ENCODE assay signal across 1 cellular context in the genomic region with DNA sequence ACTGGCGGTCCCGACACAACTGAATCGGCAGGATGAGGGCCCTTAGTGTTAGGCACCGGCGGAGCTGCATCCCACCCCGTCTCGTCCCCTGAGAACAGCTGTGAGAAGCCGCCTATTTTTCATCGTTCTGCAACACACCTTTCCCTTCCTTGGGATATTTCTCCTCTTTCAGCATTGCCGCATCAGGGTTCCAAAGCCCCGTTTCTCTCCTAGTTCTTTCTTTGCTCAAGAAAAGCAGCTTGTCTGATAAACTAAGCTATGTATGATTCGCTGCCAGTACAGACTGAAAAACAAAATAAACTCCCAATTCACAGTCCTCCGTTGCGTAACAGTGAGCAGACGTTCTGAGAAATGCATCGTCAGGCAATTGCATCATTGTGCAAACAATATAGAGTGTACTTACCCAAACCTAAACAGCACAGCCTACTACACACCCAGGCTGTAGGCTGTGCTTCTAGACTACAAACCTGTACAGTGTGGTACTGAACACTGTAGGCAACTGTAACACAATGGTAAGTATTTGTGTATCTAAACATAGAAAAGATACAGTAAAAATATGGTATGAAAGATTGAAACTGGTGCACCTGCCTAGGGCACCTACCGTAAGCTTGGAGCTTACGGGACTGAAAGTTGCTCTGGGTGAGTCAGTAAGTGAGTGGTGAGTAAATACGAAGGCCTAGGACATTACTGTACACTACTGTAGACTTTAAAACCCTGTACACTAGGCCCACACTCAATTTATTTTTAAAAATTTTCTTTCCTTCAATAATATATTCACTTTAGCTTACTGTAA.
A peak's percentile ranks its signal among the peaks of the same experiment; 100 is the strongest.
TF ChIP-seq lines count a peak whose summit lies in the region.

No MANE protein-coding gene starts in this region.

TF ChIP-seq in HepG2, 621 proteins besides CTCF, POLR2A, EP300 and RAD21 (continued from another document):
- TF ChIP-seq ZKSCAN8 (CRISPR knock-in tag; IDR thresholded peaks at IDR 0.05; ENCODE audit: borderline replicate concordance) = no peak; the same call in 1 of the 2 replicates
- TF ChIP-seq BHLHE40 (IDR thresholded peaks at IDR 0.05; ENCODE audit: low read length) = 0 out of 2 replicates have a peak, but pooled peaks have one; percentile 16
- TF ChIP-seq ZNF142 (CRISPR knock-in tag; IDR thresholded peaks at IDR 0.05) = 0 out of 2 replicates have a peak, but pooled peaks have one; percentile 3
- peak; percentile 43; the same call in 1 of the 2 replicates for TF ChIP-seq ZGPAT (CRISPR knock-in tag; IDR thresholded peaks at IDR 0.05)
- TF ChIP-seq ATF7-NPFF (CRISPR knock-in tag; IDR thresholded peaks at IDR 0.05; ENCODE audit: low read depth) = no peak
- no peak for TF ChIP-seq ZNF546 (CRISPR knock-in tag; conservative IDR thresholded peaks at IDR 0.05)
- TF ChIP-seq ETV5 (CRISPR knock-in tag; IDR thresholded peaks at IDR 0.05; ENCODE audit: borderline replicate concordance) = peak; percentile 25; the same call in 1 of the 2 replicates
- no peak for TF ChIP-seq ZNF839 (CRISPR knock-in tag; IDR thresholded peaks at IDR 0.05; ENCODE audit: borderline replicate concordance)
- no peak for TF ChIP-seq ZNF670 (CRISPR knock-in tag; IDR thresholded peaks at IDR 0.05; ENCODE audit: borderline replicate concordance)
- TF ChIP-seq ZFY (CRISPR knock-in tag; IDR thresholded peaks at IDR 0.05) = no peak
- TF ChIP-seq ATAD3A (CRISPR knock-in tag; IDR thresholded peaks at IDR 0.05) = no peak
- 0 out of 2 replicates have a peak, but pooled peaks have one; percentile 13 for TF ChIP-seq LCORL (IDR thresholded peaks at IDR 0.05)
- TF ChIP-seq LCORL (CRISPR knock-in tag; IDR thresholded peaks at IDR 0.05) = peak; percentile 90
- TF ChIP-seq, protein P1, sequence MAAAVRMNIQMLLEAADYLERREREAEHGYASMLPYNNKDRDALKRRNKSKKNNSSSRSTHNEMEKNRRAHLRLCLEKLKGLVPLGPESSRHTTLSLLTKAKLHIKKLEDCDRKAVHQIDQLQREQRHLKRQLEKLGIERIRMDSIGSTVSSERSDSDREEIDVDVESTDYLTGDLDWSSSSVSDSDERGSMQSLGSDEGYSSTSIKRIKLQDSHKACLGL (CRISPR knock-in tag; IDR thresholded peaks at IDR 0.05) = no peak
- peak; percentile 79 for TF ChIP-seq GATAD2A (CRISPR knock-in tag; IDR thresholded peaks at IDR 0.05)
- no peak for TF ChIP-seq ZFP62 (CRISPR knock-in tag; IDR thresholded peaks at IDR 0.05)
- no peak for TF ChIP-seq RFX3 (CRISPR knock-in tag; IDR thresholded peaks at IDR 0.05)
- no peak for TF ChIP-seq POLR2G (IDR thresholded peaks at IDR 0.05; ENCODE audit: low read depth, low read length)
- TF ChIP-seq ZBTB20 (CRISPR knock-in tag; IDR thresholded peaks at IDR 0.05; ENCODE audit: borderline replicate concordance, low read depth) = no peak
- no peak for TF ChIP-seq CREB1 (IDR thresholded peaks at IDR 0.05)
- peak; percentile 74; the same call in 1 of the 2 replicates for TF ChIP-seq CREB1 (CRISPR knock-in tag; IDR thresholded peaks at IDR 0.05)
- no peak for TF ChIP-seq ZNF841 (CRISPR knock-in tag; IDR thresholded peaks at IDR 0.05; ENCODE audit: borderline replicate concordance)
- no peak for TF ChIP-seq TOE1 (CRISPR knock-in tag; IDR thresholded peaks at IDR 0.05)
- TF ChIP-seq ZNF432 (CRISPR knock-in tag; IDR thresholded peaks at IDR 0.05; ENCODE audit: borderline replicate concordance) = no peak
- TF ChIP-seq, protein P2, sequence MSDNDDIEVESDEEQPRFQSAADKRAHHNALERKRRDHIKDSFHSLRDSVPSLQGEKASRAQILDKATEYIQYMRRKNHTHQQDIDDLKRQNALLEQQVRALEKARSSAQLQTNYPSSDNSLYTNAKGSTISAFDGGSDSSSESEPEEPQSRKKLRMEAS (IDR thresholded peaks at IDR 0.05) = no peak
- no peak for TF ChIP-seq ZNF558 (CRISPR knock-in tag; IDR thresholded peaks at IDR 0.05; ENCODE audit: borderline replicate concordance)
- no peak for TF ChIP-seq ZNF235 (CRISPR knock-in tag; IDR thresholded peaks at IDR 0.05; ENCODE audit: borderline replicate concordance)
- TF ChIP-seq NAIF1 (CRISPR knock-in tag; IDR thresholded peaks at IDR 0.05; ENCODE audit: borderline replicate concordance) = no peak
- peak; percentile 90 for TF ChIP-seq FOXA3 (CRISPR knock-in tag; IDR thresholded peaks at IDR 0.05)
- 0 out of 2 replicates have a peak, but pooled peaks have one; percentile 19 for TF ChIP-seq ZNF550 (CRISPR knock-in tag; IDR thresholded peaks at IDR 0.05; ENCODE audit: borderline replicate concordance)
- no peak for TF ChIP-seq MATR3 (CRISPR knock-in tag; IDR thresholded peaks at IDR 0.05)
- peak; percentile 92 for TF ChIP-seq IKZF5 (CRISPR knock-in tag; IDR thresholded peaks at IDR 0.05)
- TF ChIP-seq USF2 (IDR thresholded peaks at IDR 0.05; ENCODE audit: low read depth, low read length) = no peak
- TF ChIP-seq USF2 (CRISPR knock-in tag; IDR thresholded peaks at IDR 0.05; ENCODE audit: borderline replicate concordance) = no peak
- no peak for TF ChIP-seq REXO4 (CRISPR knock-in tag; IDR thresholded peaks at IDR 0.05; ENCODE audit: borderline replicate concordance)
- TF ChIP-seq ZNF292 (CRISPR knock-in tag; IDR thresholded peaks at IDR 0.05; ENCODE audit: borderline replicate concordance, low read depth) = no peak
- no peak for TF ChIP-seq ZNF607 (CRISPR knock-in tag; IDR thresholded peaks at IDR 0.05; ENCODE audit: borderline replicate concordance)
- TF ChIP-seq, protein P3, sequence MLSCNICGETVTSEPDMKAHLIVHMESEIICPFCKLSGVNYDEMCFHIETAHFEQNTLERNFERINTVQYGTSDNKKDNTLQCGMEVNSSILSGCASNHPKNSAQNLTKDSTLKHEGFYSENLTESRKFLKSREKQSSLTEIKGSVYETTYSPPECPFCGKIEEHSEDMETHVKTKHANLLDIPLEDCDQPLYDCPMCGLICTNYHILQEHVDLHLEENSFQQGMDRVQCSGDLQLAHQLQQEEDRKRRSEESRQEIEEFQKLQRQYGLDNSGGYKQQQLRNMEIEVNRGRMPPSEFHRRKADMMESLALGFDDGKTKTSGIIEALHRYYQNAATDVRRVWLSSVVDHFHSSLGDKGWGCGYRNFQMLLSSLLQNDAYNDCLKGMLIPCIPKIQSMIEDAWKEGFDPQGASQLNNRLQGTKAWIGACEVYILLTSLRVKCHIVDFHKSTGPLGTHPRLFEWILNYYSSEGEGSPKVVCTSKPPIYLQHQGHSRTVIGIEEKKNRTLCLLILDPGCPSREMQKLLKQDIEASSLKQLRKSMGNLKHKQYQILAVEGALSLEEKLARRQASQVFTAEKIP (CRISPR knock-in tag; IDR thresholded peaks at IDR 0.05; ENCODE audit: borderline replicate concordance) = no peak
- no peak for TF ChIP-seq NKX3-1 (CRISPR knock-in tag; IDR thresholded peaks at IDR 0.05)
- no peak for TF ChIP-seq HOXA7 (CRISPR knock-in tag; IDR thresholded peaks at IDR 0.05)
- TF ChIP-seq, protein P4, sequence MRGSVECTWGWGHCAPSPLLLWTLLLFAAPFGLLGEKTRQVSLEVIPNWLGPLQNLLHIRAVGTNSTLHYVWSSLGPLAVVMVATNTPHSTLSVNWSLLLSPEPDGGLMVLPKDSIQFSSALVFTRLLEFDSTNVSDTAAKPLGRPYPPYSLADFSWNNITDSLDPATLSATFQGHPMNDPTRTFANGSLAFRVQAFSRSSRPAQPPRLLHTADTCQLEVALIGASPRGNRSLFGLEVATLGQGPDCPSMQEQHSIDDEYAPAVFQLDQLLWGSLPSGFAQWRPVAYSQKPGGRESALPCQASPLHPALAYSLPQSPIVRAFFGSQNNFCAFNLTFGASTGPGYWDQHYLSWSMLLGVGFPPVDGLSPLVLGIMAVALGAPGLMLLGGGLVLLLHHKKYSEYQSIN (CRISPR knock-in tag; IDR thresholded peaks at IDR 0.05; ENCODE audit: borderline replicate concordance) = no peak
